Comparison of ENCODE assay signal across 15 cellular contexts in genomic region chr6:26140967-26141294, GRCh38. TPM values are rescaled to one million over a fixed set of nuclear protein-coding genes. Genes with fewer than 3 reads are reported as not detected.
DNase-seq lines count a peak whose midpoint lies in the region; ATAC-seq, FAIRE-seq and TF ChIP-seq lines count a peak whose summit lies in the region.
"Had no signal": no experiment of that assay in that cellular context is flagged by ENCODE, and none has a peak within 500 bp of the region (broad histone marks: within the 10 kb centered on the region; RNA-seq: fewer than 3 reads in every experiment).

No MANE protein-coding gene starts in this region.

- DNase-seq in GM23338 (ENCODE audit: low spot score) (no peak), K562 (ENCODE audit: extremely low read depth in 1 of 4, low spot score in 3 of 4) (no peak), progenitor cell of endocrine pancreas (ENCODE audit: low spot score, unreplicated experiment) (no peak), NCI-H226 (no peak)
- no peak for DNase-seq in stimulated activated naive CD4-positive, alpha-beta T cell (lab: John Stamatoyannopoulos, UW)
- DNase-seq in stimulated activated CD4-positive, alpha-beta T cell treated with anti-CD3 and anti-CD28 coated beads, Interleukin-2, amount 100 ng/mL, for 48 hours, result no peak
- DNase-seq: GDM1, GM23248, NCI-H2171, NCI-H510A treated with DMSO at 0.1 percent for 48 hours, NCI-H82 had no signal

- H3K79me2 ChIP-seq in GM23338 (replicated peaks; ENCODE audit: insufficient read depth), result no peaks in the 10 kb centered on the region; the same call in 1 of the 2 replicates
- H3K79me2 ChIP-seq in K562 (ENCODE audit: control insufficient read depth, insufficient read depth, low read length), result peaks cover 21% of the 10 kb centered on the region

- no peak for ATAC-seq in GM23338
- peak; percentile 45 for ATAC-seq in K562
- ATAC-seq: GM12878, HCT116 had no signal

- H3K4me3 Mint-ChIP-seq in GM23338 (no peak overlapping the region; the same call in 2 of the 3 replicates), progenitor cell of endocrine pancreas (ENCODE audit: low read depth) (no peak overlapping the region)

- 53% methylated on average over 3 of the region's 3 CpGs for WGBS in K562 (ENCODE audit: insufficient coverage, low coverage, missing lambda C conversion rate)

- no peak overlapping the region for H3K9ac ChIP-seq in K562 (ENCODE audit: insufficient read depth in 1 of 2, low read depth in 2 of 2, low read length in 2 of 2)
- H3K9ac ChIP-seq: GM23248 had no signal

- peak; percentile 1; the same call in 1 of the 2 replicates for TF ChIP-seq POLR2A in K562 (conservative IDR thresholded peaks at IDR 0.05)

- POLR2A ChIA-PET in K562 (lab: Yijun Ruan, JAX), result interaction anchor here (0.7 to 11.5 kb wide), 5 partner anchors 9 to 28 kb away, joined by 3 to 190 read pairs (median 34); a partner anchor contains a TSS

- H3K27ac Mint-ChIP-seq in GM23338, result peak overlapping the region; percentile 5; the same call in 1 of the 2 replicates
- H3K27ac Mint-ChIP-seq in progenitor cell of endocrine pancreas, result peak overlapping the region; percentile 81

- CTCF ChIA-PET in K562 (lab: Yijun Ruan, JAX; ENCODE audit: low intra/inter-chr PET ratio), result no interaction called here

- no peak for FAIRE-seq in K562 (lab: Jason Lieb, UNC)
- FAIRE-seq: GM12878 had no signal

- H3K4me2 ChIP-seq in GM23338 (no peak overlapping the region), K562 (ENCODE audit: insufficient read depth, low read length) (no peak overlapping the region)

- intact Hi-C loops in K562 (cut with micrococcal nuclease), result no loop called here

- H3K4me3 ChIP-seq in GM23338, result no peak overlapping the region
- H3K4me3 ChIP-seq in K562, result no peak overlapping the region
- H3K4me3 ChIP-seq: GM12878, GM23248 had no signal

- H3K27me3 ChIP-seq in GM23338 (ENCODE audit: insufficient read depth) (no peaks in the 10 kb centered on the region), K562 (ENCODE audit: control insufficient read depth in 2 of 2, insufficient read depth in 2 of 2, low read length in 2 of 2) (no peaks in the 10 kb centered on the region), layer of hippocampus (ENCODE audit: control insufficient read depth, insufficient read depth, low read length) (no peaks in the 10 kb centered on the region)

- H2AFZ ChIP-seq in GM23338 (no peak overlapping the region), K562 (ENCODE audit: low read depth, low read length) (no peak overlapping the region)
- H2AFZ ChIP-seq: GM23248 had no signal

- in situ Hi-C loops in K562 (cut with MboI), result no loop called here

- BruUV-seq in K562 (replicated peaks; lab: Mats Ljungman, UMichigan), result no TSS peak

- no peaks in the 10 kb centered on the region for H3F3A ChIP-seq in GM23338 (replicated peaks; ENCODE audit: low read depth)

- no peaks in the 10 kb centered on the region for H3K9me2 ChIP-seq in GM23338 (ENCODE audit: insufficient read depth)

- TF ChIP-seq CTCF in GM23338 (conservative IDR thresholded peaks at IDR 0.05; ENCODE audit: low read depth in 2 of 2), result no peak
- no peak for TF ChIP-seq CTCF in K562 (IDR thresholded peaks at IDR 0.05 in 2 of 3, conservative IDR thresholded peaks at IDR 0.05 in 1 of 3; ENCODE audit: insufficient read depth in 2 of 3, low read depth in 1 of 3, low read length in 3 of 3)
- TF ChIP-seq CTCF in progenitor cell of endocrine pancreas (IDR thresholded peaks at IDR 0.05; ENCODE audit: unreplicated experiment), result no peak

- no peaks in the 10 kb centered on the region for H3K27me3 Mint-ChIP-seq in GM23338 (ENCODE audit: insufficient read depth, low read depth, poor library complexity)
- no peaks in the 10 kb centered on the region for H3K27me3 Mint-ChIP-seq in progenitor cell of endocrine pancreas

- H3K9me3 Mint-ChIP-seq in GM23338 (no peaks in the 10 kb centered on the region), progenitor cell of endocrine pancreas (ENCODE audit: low read depth) (no peaks in the 10 kb centered on the region)

- no peaks in the 10 kb centered on the region for H3K9me1 ChIP-seq in K562 (ENCODE audit: control insufficient read depth, insufficient read depth, low read length)

- H3K36me3 ChIP-seq in GM23338 (ENCODE audit: insufficient read depth) (0 out of 2 replicates have a peak, but pooled peaks cover 4% of the 10 kb centered on the region), K562 (ENCODE audit: control insufficient read depth, insufficient read depth, low read length) (peaks cover 39% of the 10 kb centered on the region)

- no peaks in the 10 kb centered on the region; the same call in 2 of the 3 replicates for H3K36me3 Mint-ChIP-seq in GM23338 (ENCODE audit: low read depth)
- peaks cover 2% of the 10 kb centered on the region for H3K36me3 Mint-ChIP-seq in progenitor cell of endocrine pancreas (ENCODE audit: insufficient read depth)

- H3K27ac ChIP-seq in GM23338 (ENCODE audit: low read depth) (no peak overlapping the region), K562 (ENCODE audit: extremely low read depth, low read depth, low read length) (peak overlapping the region; percentile 21; the same call in 1 of the 3 replicates), layer of hippocampus (ENCODE audit: low read depth, low read length) (peak overlapping the region; percentile 83)
- H3K27ac ChIP-seq: C4-2B, GM23248 had no signal

- no peak for TF ChIP-seq EP300 in K562 (IDR thresholded peaks at IDR 0.05; ENCODE audit: low read length)

- TF ChIP-seq RAD21 in K562 (CRISPR knock-in tag; conservative IDR thresholded peaks at IDR 0.05 in 1 of 2, IDR thresholded peaks at IDR 0.05 in 1 of 2), result no peak

- H3K4me1 ChIP-seq in GM23338 (ENCODE audit: insufficient read depth) (no peaks in the 10 kb centered on the region), K562 (replicated peaks in 1 of 2; ENCODE audit: control insufficient read depth in 2 of 2, insufficient read depth in 2 of 2, low read length in 2 of 2) (no peaks in the 10 kb centered on the region)

- peaks cover 9% of the 10 kb centered on the region for H3K4me1 Mint-ChIP-seq in GM23338
- H3K4me1 Mint-ChIP-seq in progenitor cell of endocrine pancreas (ENCODE audit: low read depth), result peaks cover 22% of the 10 kb centered on the region

- H4K20me1 ChIP-seq in GM23338 (replicated peaks; ENCODE audit: insufficient read depth), result no peaks in the 10 kb centered on the region
- peaks cover 11% of the 10 kb centered on the region; the same call in 1 of the 2 replicates for H4K20me1 ChIP-seq in K562 (replicated peaks; ENCODE audit: control insufficient read depth, insufficient read depth, low read length)

- H3K9me3 ChIP-seq in K562 (replicated peaks; ENCODE audit: control insufficient read depth, insufficient read depth, low read depth, low read length), result no peaks in the 10 kb centered on the region

TF ChIP-seq in GM23338, 12 proteins besides CTCF, POLR2A, EP300 and RAD21 (continues in another document):
- TF ChIP-seq EZH2phosphoT487 (IDR thresholded peaks at IDR 0.05; ENCODE audit: unreplicated experiment), result no peak

TF ChIP-seq in K562, 482 proteins besides CTCF, POLR2A, EP300 and RAD21 (continues in another document):
- TF ChIP-seq SUPT5H (IDR thresholded peaks at IDR 0.05) (0 out of 2 replicates have a peak, but pooled peaks have one; percentile 7), ELF4 (CRISPR knock-in tag; IDR thresholded peaks at IDR 0.05) (0 out of 2 replicates have a peak, but pooled peaks have one; percentile 28), TAL1 (IDR thresholded peaks at IDR 0.05) (no peak), BHLHE40 (IDR thresholded peaks at IDR 0.05; ENCODE audit: low read length) (peak; percentile 65), CBFB (CRISPR knock-in tag; IDR thresholded peaks at IDR 0.05) (no peak), POLR2G (IDR thresholded peaks at IDR 0.05; ENCODE audit: low read depth, low read length) (no peak), GTF2F1 (IDR thresholded peaks at IDR 0.05; ENCODE audit: low read depth, low read length) (no peak), ESRRA (IDR thresholded peaks at IDR 0.05; ENCODE audit: borderline replicate concordance, low read depth) (0 out of 2 replicates have a peak, but pooled peaks have one; percentile 3), ELF2 (CRISPR knock-in tag; IDR thresholded peaks at IDR 0.05) (no peak), ZZZ3 (IDR thresholded peaks at IDR 0.05) (no peak)

RNA-seq across cellular contexts. Expression of gene HFE, which starts 53.7 kb away (rescaled TPM):
- 0.63 and 0.78 TPM in 2 replicates for total RNA-seq in GM23338 (2014; rRNA removed; shearing (Covaris generic))
- polyA plus RNA-seq in GM23338 (2016; fragmentation: Nextera tagmentation; extraction: Ambion mirVana), result 0.38 and 0.53 TPM in 2 replicates
- total RNA-seq in K562 (2011; cell fraction: chromatin; rRNA removed; ENCODE audit: low replicate concordance), result 2.3 and 3.3 TPM in 2 replicates
- total RNA-seq in K562 (2011; cell fraction: nucleolus; rRNA removed), result 1.3 and 2.2 TPM in 2 replicates
- total RNA-seq in K562 (2011; cell fraction: nucleoplasm; rRNA removed), result 2.1 and 3.3 TPM in 2 replicates
- total RNA-seq in K562 (2014; rRNA removed), result 0.14 and 0.73 TPM in 2 replicates
- 0.76 and 1.1 TPM in 2 replicates for total RNA-seq in K562 (2014; rRNA removed; fragmentation: Illumina TruSeq; extraction: Trizol)
- 1.2 and 1.3 TPM in 2 replicates for total RNA-seq in K562 (2015; rRNA removed; fragmentation: Illumina TruSeq; extraction: Trizol)
- total RNA-seq in K562 (2021), result 0.58 and 0.98 TPM in 2 replicates
- 0.54 and 1.1 TPM in 2 replicates for polyA plus RNA-seq in K562 (2011; rRNA removed)
- 0.66 and 0.88 TPM in 2 replicates for polyA plus RNA-seq in K562 (2011; cell fraction: cytosol; rRNA removed)
- 0.65 and 0.95 TPM in 2 replicates for polyA plus RNA-seq in K562 (2011; cell fraction: nucleus; rRNA removed)
- 1.8 and 2.4 TPM in 2 replicates for polyA plus RNA-seq in K562 (2012)
- 0.78 and 0.89 TPM in 2 replicates for polyA plus RNA-seq in K562 (2014; fragmentation: Illumina TruSeq; extraction: Trizol)
- polyA plus RNA-seq in K562 (2014; fragmentation: Nextera tagmentation; extraction: Ambion mirVana), result under 1 TPM; 0.17 to 0.31 TPM
- polyA plus RNA-seq in K562 (2014; rRNA removed), result 0.84 and 1.2 TPM in 2 replicates
- 1.3 and 1.7 TPM in 2 replicates for polyA minus RNA-seq in K562 (2011; rRNA and poly(A)+ RNA removed)
- polyA minus RNA-seq in K562 (2011; cell fraction: cytosol; rRNA and poly(A)+ RNA removed), result 0.95 TPM in 1 of 2 replicates, not detected in the other
- polyA minus RNA-seq in K562 (2011; cell fraction: nucleus; rRNA and poly(A)+ RNA removed), result 0.44 and 0.94 TPM in 2 replicates
- total RNA-seq in progenitor cell of endocrine pancreas, result 1.1 and 1.8 TPM in 2 replicates
